Comparison of ENCODE assay signal across 1 cellular context in genomic region chr6:136792945-136793289, GRCh38.
TF ChIP-seq lines count a peak whose summit lies in the region.

No MANE protein-coding gene starts in this region.

TF ChIP-seq in GM12878, 131 proteins besides CTCF, POLR2A, EP300 and RAD21 (continued from another document):
- no peak for TF ChIP-seq ATF3 (IDR thresholded peaks at IDR 0.05; ENCODE audit: borderline replicate concordance, extremely low read depth, low read depth, low read length)
- peak; percentile 58 for TF ChIP-seq BACH1 (IDR thresholded peaks at IDR 0.05; ENCODE audit: borderline replicate concordance)
- TF ChIP-seq RAD51 (IDR thresholded peaks at IDR 0.05): no peak
- no peak for TF ChIP-seq ZBTB33 (IDR thresholded peaks at IDR 0.05)
- no peak for TF ChIP-seq ZZZ3 (IDR thresholded peaks at IDR 0.05; ENCODE audit: control insufficient read depth, insufficient read length, low read depth)
- TF ChIP-seq STAT3 (IDR thresholded peaks at IDR 0.05; ENCODE audit: low read depth, low read length): no peak
- TF ChIP-seq SMAD5 (IDR thresholded peaks at IDR 0.05; ENCODE audit: low read depth): no peak
- no peak for TF ChIP-seq TARDBP (IDR thresholded peaks at IDR 0.05; ENCODE audit: borderline replicate concordance)
- no peak for TF ChIP-seq ZSCAN29 (IDR thresholded peaks at IDR 0.05)
- TF ChIP-seq MTA2 (IDR thresholded peaks at IDR 0.05; ENCODE audit: low read depth): peak; percentile 31
- TF ChIP-seq ATF7 (IDR thresholded peaks at IDR 0.05; ENCODE audit: low read depth): no peak
- peak; percentile 35; the same call in 1 of the 2 replicates for TF ChIP-seq GATAD2B (conservative IDR thresholded peaks at IDR 0.05; ENCODE audit: low read depth)
- TF ChIP-seq POU2F2 (IDR thresholded peaks at IDR 0.05; ENCODE audit: borderline replicate concordance, low read depth, low read length): peak; percentile 29; the same call in 1 of the 3 replicates
